1 cellular context compared by ENCODE assay signal in the genomic region with DNA sequence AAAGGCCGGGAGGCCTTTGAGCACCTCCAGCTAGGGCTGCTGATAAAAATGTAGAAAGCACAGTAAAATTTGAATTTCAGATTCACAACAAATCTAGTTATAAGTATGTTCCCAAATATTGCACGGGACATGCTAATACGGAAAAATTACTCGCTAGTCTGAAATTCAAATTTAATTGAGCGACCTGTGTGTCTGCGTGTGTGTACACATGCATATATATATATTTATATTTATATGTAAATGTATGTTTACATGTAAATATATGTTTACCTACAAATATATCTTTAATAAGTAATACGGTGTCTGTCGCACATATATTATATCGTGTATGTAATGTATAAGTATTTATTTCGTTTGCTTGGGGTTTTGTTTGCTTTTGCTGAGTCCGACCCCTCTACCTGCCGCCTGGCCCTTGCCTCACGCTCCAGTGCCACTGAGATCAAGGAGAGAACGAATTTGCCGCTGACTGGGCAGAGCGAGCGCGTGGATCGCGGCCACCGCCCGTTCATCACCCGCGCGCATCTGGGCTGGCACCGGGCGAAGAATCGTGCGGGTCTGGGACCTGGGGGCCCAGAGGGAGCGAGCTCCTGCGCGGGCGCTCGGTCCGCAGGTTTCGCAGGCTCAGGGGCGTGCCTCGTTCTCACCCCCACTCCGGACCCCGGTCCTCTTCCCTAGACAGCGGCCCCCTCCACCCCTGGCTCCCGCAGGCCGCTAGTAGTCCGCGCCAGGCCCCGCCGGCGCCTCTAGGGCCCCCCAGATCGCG.
TF ChIP-seq lines count a peak whose summit lies in the region.

No MANE protein-coding gene starts in this region.

TF ChIP-seq in HEK293, 187 proteins besides CTCF, POLR2A, EP300 and RAD21 (continued from another document):
- TF ChIP-seq, protein P1, sequence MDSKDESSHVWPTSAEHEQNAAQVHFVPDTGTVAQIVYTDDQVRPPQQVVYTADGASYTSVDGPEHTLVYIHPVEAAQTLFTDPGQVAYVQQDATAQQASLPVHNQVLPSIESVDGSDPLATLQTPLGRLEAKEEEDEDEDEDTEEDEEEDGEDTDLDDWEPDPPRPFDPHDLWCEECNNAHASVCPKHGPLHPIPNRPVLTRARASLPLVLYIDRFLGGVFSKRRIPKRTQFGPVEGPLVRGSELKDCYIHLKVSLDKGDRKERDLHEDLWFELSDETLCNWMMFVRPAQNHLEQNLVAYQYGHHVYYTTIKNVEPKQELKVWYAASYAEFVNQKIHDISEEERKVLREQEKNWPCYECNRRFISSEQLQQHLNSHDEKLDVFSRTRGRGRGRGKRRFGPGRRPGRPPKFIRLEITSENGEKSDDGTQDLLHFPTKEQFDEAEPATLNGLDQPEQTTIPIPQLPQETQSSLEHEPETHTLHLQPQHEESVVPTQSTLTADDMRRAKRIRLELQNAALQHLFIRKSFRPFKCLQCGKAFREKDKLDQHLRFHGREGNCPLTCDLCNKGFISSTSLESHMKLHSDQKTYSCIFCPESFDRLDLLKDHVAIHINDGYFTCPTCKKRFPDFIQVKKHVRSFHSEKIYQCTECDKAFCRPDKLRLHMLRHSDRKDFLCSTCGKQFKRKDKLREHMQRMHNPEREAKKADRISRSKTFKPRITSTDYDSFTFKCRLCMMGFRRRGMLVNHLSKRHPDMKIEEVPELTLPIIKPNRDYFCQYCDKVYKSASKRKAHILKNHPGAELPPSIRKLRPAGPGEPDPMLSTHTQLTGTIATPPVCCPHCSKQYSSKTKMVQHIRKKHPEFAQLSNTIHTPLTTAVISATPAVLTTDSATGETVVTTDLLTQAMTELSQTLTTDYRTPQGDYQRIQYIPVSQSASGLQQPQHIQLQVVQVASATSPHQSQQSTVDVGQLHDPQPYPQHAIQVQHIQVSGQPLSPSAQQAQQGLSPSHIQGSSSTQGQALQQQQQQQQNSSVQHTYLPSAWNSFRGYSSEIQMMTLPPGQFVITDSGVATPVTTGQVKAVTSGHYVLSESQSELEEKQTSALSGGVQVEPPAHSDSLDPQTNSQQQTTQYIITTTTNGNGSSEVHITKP (tag by site-specific recombination; IDR thresholded peaks at IDR 0.05): 0 out of 2 replicates have a peak, but pooled peaks have one; percentile 14
- 0 out of 2 replicates have a peak, but pooled peaks have one; percentile 6 for TF ChIP-seq ZBTB20 (tag by site-specific recombination; IDR thresholded peaks at IDR 0.05)
- TF ChIP-seq ZNF341 (tag by site-specific recombination; IDR thresholded peaks at IDR 0.05; ENCODE audit: low read depth): no peak
- no peak for TF ChIP-seq ZXDB (tag by site-specific recombination; IDR thresholded peaks at IDR 0.05)
